Comparison of ENCODE assay signal across 14 cellular contexts in the genomic region with DNA sequence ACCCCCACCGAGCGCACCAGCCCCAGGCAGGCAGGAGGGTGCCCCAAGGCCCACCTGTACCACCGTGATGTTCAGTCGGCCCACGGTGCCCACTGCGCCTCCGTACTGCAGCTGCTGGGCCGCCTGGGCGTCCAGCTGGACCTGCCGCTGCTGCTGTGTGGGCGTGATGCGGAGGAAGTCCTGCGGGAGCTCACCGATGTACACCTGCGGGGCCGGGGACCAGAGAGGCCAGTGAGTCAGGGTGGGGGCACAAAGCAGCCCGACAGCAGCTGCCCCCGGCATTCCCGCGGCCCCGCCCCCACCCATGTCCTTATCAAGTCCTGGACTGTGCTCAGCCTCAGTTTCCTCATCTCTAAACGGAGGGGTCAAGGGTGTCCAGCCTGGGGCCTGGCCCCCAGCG.
"Had no signal": no experiment of that assay in that cellular context is flagged by ENCODE, and none has a peak within 500 bp of the region (broad histone marks: within the 10 kb centered on the region; RNA-seq: fewer than 3 reads in every experiment).

No MANE protein-coding gene starts in this region.

- H3K4me3 ChIP-seq: transverse colon had no signal

- H3K27me3 ChIP-seq: transverse colon had no signal

- ATAC-seq: activated naive CD4-positive, alpha-beta T cell treated with anti-CD3 and anti-CD28 coated beads, Interleukin-2, amount 50 U/mL, for 72 hours; left lobe of liver; stimulated activated naive CD8-positive, alpha-beta T cell treated with anti-CD3 and anti-CD28 coated beads, Interleukin-15, Interleukin-2, amounts not matched to agents 100 U/mL and 50 U/mL, for 24 hours had no signal

- DNase-seq: activated CD4-positive, alpha-beta memory T cell treated with anti-CD3 and anti-CD28 coated beads, Interleukin-2, amount 10 ng/mL, durations not matched to agents 7 days and 5 days; activated CD4-positive, alpha-beta T cell treated with anti-CD3 and anti-CD28 coated beads for 48 hours; activated CD4-positive, CD25-positive, alpha-beta regulatory T cell; activated T-cell treated with anti-CD3 and anti-CD28 coated beads, Interleukin-2, amount 50 U/mL, for 24 hours; amniotic stem cell; caudate nucleus; erythroblast; foreskin melanocyte; hypothalamus; stimulated activated naive CD8-positive, alpha-beta T cell treated with anti-CD3 and anti-CD28 coated beads, Interleukin-15, Interleukin-2, amounts not matched to agents 100 U/mL and 50 U/mL, for 24 hours; substantia nigra had no signal

- H3K9me3 ChIP-seq: transverse colon had no signal

- H3K27ac ChIP-seq: transverse colon had no signal
